Comparison of ENCODE assay signal across 1 cellular context in the genomic region with DNA sequence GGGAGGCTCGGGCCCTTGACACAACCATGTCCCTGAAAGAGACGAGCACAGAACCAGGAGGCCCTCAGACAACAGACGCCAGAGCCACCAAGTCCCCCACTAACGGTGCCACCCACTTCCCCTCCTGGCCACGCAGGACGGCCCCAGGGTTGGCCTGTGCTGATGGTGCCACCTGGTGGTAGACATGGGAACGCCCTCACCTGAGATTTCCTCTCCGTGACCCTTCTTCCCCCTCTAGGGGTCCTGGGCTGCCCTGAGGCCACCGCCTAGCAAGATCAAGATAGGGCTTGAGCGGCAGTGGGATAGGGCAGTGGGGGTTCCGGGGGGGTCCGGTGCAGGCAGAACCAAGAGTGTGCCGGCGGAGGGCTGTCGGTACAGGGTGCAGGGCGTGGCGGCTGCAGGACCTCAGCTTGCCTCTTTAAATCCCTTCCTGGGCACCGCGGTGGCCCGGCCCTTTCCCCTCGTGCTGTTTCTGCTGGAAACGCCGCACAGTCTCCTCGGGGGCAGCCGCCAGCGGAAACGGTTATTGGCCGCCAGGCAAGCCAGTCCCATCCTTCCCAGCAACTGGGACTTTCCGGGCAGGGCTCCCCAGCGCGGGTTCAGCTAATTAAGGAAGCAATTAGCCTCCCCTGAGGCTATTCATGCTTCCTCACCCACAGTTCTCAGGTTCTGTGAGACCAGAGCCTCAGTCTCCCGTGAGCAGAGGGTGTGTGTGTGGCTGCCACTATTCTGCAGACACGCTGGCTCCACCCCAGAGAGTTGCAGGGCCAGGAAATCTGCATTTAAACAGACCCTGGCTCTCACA.
TF ChIP-seq lines count a peak whose summit lies in the region.

No MANE protein-coding gene starts in this region.

TF ChIP-seq in HepG2, 621 proteins besides CTCF, POLR2A, EP300 and RAD21 (continued from another document and continues in another):
- TF ChIP-seq, protein P1, sequence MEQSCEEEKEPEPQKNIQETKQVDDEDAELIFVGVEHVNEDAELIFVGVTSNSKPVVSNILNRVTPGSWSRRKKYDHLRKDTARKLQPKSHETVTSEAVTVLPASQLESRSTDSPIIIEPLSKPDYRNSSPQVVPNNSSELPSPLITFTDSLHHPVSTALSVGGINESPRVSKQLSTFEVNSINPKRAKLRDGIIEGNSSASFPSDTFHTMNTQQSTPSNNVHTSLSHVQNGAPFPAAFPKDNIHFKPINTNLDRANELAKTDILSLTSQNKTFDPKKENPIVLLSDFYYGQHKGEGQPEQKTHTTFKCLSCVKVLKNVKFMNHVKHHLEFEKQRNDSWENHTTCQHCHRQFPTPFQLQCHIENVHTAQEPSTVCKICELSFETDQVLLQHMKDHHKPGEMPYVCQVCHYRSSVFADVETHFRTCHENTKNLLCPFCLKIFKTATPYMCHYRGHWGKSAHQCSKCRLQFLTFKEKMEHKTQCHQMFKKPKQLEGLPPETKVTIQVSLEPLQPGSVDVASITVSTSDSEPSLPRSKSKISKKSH (CRISPR knock-in tag; IDR thresholded peaks at IDR 0.05; ENCODE audit: borderline replicate concordance), result 0 out of 2 replicates have a peak, but pooled peaks have one; percentile 25
- TF ChIP-seq GABPB1 (CRISPR knock-in tag; IDR thresholded peaks at IDR 0.05) (peak; percentile 38; the same call in 1 of the 2 replicates), ZFP1 (CRISPR knock-in tag; IDR thresholded peaks at IDR 0.05) (no peak), KAT7 (CRISPR knock-in tag; IDR thresholded peaks at IDR 0.05; ENCODE audit: borderline replicate concordance) (no peak), SMAD3 (CRISPR knock-in tag; IDR thresholded peaks at IDR 0.05) (no peak), POLR2G (IDR thresholded peaks at IDR 0.05; ENCODE audit: low read depth, low read length) (no peak), ZNF775 (CRISPR knock-in tag; IDR thresholded peaks at IDR 0.05; ENCODE audit: borderline replicate concordance) (no peak), ZNF552 (CRISPR knock-in tag; IDR thresholded peaks at IDR 0.05; ENCODE audit: borderline replicate concordance) (no peak), HNRNPLL (IDR thresholded peaks at IDR 0.05; ENCODE audit: low read depth, low read length, poor library complexity, severe bottlenecking) (peak; percentile 37), SMC3 (IDR thresholded peaks at IDR 0.05; ENCODE audit: low read length) (peak; percentile 67), SP2 (CRISPR knock-in tag; IDR thresholded peaks at IDR 0.05) (no peak), ZNF501 (CRISPR knock-in tag; IDR thresholded peaks at IDR 0.05) (0 out of 2 replicates have a peak, but pooled peaks have one; percentile 30), ZBTB7A (CRISPR knock-in tag; IDR thresholded peaks at IDR 0.05) (peak; percentile 63; the same call in 1 of the 2 replicates), ASH2L (IDR thresholded peaks at IDR 0.05; ENCODE audit: insufficient read length, low read depth, low read length) (no peak), ZFP62 (CRISPR knock-in tag; IDR thresholded peaks at IDR 0.05) (no peak), U2AF2 (IDR thresholded peaks at IDR 0.05; ENCODE audit: low read depth, low read length) (no peak), PLRG1 (conservative IDR thresholded peaks at IDR 0.05) (no peak), MED1 (CRISPR knock-in tag; IDR thresholded peaks at IDR 0.05) (no peak), ZBTB7B (CRISPR knock-in tag; IDR thresholded peaks at IDR 0.05) (0 out of 2 replicates have a peak, but pooled peaks have one; percentile 48), ZNF737 (CRISPR knock-in tag; IDR thresholded peaks at IDR 0.05; ENCODE audit: borderline replicate concordance) (no peak), RFX5 (IDR thresholded peaks at IDR 0.05; ENCODE audit: low read depth, low read length) (no peak), CC2D1A (CRISPR knock-in tag; IDR thresholded peaks at IDR 0.05) (no peak), CBX2 (IDR thresholded peaks at IDR 0.05; ENCODE audit: low read depth, low read length) (no peak), CBX2 (CRISPR knock-in tag; IDR thresholded peaks at IDR 0.05; ENCODE audit: low read depth) (no peak), GFI1 (CRISPR knock-in tag; IDR thresholded peaks at IDR 0.05; ENCODE audit: borderline replicate concordance) (no peak), KDM2A (CRISPR knock-in tag; IDR thresholded peaks at IDR 0.05; ENCODE audit: borderline replicate concordance, low read depth) (peak; percentile 73), TOPORS (CRISPR knock-in tag; IDR thresholded peaks at IDR 0.05) (no peak), KLF12 (CRISPR knock-in tag; IDR thresholded peaks at IDR 0.05; ENCODE audit: borderline replicate concordance) (no peak), GATAD2A (CRISPR knock-in tag; IDR thresholded peaks at IDR 0.05) (0 out of 2 replicates have a peak, but pooled peaks have one; percentile 35), ZKSCAN8 (CRISPR knock-in tag; IDR thresholded peaks at IDR 0.05; ENCODE audit: borderline replicate concordance) (no peak)
- TF ChIP-seq, protein P2, sequence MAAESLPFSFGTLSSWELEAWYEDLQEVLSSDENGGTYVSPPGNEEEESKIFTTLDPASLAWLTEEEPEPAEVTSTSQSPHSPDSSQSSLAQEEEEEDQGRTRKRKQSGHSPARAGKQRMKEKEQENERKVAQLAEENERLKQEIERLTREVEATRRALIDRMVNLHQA (CRISPR knock-in tag; IDR thresholded peaks at IDR 0.05), result no peak
- TF ChIP-seq, protein P3, sequence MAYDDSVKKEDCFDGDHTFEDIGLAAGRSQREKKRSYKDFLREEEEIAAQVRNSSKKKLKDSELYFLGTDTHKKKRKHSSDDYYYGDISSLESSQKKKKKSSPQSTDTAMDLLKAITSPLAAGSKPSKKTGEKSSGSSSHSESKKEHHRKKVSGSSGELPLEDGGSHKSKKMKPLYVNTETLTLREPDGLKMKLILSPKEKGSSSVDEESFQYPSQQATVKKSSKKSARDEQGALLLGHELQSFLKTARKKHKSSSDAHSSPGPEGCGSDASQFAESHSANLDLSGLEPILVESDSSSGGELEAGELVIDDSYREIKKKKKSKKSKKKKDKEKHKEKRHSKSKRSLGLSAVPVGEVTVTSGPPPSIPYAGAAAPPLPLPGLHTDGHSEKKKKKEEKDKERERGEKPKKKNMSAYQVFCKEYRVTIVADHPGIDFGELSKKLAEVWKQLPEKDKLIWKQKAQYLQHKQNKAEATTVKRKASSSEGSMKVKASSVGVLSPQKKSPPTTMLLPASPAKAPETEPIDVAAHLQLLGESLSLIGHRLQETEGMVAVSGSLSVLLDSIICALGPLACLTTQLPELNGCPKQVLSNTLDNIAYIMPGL (CRISPR knock-in tag; IDR thresholded peaks at IDR 0.05; ENCODE audit: borderline replicate concordance in 1 of 2, low read depth in 1 of 2), result 0 out of 4 replicates have a peak, but pooled peaks have one; percentile 31 to 40
- TF ChIP-seq, protein P4, sequence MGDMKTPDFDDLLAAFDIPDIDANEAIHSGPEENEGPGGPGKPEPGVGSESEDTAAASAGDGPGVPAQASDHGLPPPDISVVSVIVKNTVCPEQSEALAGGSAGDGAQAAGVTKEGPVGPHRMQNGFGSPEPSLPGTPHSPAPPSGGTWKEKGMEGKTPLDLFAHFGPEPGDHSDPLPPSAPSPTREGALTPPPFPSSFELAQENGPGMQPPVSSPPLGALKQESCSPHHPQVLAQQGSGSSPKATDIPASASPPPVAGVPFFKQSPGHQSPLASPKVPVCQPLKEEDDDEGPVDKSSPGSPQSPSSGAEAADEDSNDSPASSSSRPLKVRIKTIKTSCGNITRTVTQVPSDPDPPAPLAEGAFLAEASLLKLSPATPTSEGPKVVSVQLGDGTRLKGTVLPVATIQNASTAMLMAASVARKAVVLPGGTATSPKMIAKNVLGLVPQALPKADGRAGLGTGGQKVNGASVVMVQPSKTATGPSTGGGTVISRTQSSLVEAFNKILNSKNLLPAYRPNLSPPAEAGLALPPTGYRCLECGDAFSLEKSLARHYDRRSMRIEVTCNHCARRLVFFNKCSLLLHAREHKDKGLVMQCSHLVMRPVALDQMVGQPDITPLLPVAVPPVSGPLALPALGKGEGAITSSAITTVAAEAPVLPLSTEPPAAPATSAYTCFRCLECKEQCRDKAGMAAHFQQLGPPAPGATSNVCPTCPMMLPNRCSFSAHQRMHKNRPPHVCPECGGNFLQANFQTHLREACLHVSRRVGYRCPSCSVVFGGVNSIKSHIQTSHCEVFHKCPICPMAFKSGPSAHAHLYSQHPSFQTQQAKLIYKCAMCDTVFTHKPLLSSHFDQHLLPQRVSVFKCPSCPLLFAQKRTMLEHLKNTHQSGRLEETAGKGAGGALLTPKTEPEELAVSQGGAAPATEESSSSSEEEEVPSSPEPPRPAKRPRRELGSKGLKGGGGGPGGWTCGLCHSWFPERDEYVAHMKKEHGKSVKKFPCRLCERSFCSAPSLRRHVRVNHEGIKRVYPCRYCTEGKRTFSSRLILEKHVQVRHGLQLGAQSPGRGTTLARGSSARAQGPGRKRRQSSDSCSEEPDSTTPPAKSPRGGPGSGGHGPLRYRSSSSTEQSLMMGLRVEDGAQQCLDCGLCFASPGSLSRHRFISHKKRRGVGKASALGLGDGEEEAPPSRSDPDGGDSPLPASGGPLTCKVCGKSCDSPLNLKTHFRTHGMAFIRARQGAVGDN (CRISPR knock-in tag; IDR thresholded peaks at IDR 0.05), result peak; percentile 47
- TF ChIP-seq, protein P5, sequence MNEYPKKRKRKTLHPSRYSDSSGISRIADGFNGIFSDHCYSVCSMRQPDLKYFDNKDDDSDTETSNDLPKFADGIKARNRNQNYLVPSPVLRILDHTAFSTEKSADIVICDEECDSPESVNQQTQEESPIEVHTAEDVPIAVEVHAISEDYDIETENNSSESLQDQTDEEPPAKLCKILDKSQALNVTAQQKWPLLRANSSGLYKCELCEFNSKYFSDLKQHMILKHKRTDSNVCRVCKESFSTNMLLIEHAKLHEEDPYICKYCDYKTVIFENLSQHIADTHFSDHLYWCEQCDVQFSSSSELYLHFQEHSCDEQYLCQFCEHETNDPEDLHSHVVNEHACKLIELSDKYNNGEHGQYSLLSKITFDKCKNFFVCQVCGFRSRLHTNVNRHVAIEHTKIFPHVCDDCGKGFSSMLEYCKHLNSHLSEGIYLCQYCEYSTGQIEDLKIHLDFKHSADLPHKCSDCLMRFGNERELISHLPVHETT (CRISPR knock-in tag; conservative IDR thresholded peaks at IDR 0.05), result no peak
- TF ChIP-seq, protein P6, sequence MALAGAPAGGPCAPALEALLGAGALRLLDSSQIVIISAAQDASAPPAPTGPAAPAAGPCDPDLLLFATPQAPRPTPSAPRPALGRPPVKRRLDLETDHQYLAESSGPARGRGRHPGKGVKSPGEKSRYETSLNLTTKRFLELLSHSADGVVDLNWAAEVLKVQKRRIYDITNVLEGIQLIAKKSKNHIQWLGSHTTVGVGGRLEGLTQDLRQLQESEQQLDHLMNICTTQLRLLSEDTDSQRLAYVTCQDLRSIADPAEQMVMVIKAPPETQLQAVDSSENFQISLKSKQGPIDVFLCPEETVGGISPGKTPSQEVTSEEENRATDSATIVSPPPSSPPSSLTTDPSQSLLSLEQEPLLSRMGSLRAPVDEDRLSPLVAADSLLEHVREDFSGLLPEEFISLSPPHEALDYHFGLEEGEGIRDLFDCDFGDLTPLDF (CRISPR knock-in tag; IDR thresholded peaks at IDR 0.05), result no peak
- TF ChIP-seq, protein P7, sequence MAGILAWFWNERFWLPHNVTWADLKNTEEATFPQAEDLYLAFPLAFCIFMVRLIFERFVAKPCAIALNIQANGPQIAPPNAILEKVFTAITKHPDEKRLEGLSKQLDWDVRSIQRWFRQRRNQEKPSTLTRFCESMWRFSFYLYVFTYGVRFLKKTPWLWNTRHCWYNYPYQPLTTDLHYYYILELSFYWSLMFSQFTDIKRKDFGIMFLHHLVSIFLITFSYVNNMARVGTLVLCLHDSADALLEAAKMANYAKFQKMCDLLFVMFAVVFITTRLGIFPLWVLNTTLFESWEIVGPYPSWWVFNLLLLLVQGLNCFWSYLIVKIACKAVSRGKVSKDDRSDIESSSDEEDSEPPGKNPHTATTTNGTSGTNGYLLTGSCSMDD (CRISPR knock-in tag; IDR thresholded peaks at IDR 0.05), result no peak
- TF ChIP-seq, protein P8, sequence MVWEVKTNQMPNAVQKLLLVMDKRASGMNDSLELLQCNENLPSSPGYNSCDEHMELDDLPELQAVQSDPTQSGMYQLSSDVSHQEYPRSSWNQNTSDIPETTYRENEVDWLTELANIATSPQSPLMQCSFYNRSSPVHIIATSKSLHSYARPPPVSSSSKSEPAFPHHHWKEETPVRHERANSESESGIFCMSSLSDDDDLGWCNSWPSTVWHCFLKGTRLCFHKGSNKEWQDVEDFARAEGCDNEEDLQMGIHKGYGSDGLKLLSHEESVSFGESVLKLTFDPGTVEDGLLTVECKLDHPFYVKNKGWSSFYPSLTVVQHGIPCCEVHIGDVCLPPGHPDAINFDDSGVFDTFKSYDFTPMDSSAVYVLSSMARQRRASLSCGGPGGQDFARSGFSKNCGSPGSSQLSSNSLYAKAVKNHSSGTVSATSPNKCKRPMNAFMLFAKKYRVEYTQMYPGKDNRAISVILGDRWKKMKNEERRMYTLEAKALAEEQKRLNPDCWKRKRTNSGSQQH (CRISPR knock-in tag; IDR thresholded peaks at IDR 0.05; ENCODE audit: low read depth), result no peak
- TF ChIP-seq, protein P9, sequence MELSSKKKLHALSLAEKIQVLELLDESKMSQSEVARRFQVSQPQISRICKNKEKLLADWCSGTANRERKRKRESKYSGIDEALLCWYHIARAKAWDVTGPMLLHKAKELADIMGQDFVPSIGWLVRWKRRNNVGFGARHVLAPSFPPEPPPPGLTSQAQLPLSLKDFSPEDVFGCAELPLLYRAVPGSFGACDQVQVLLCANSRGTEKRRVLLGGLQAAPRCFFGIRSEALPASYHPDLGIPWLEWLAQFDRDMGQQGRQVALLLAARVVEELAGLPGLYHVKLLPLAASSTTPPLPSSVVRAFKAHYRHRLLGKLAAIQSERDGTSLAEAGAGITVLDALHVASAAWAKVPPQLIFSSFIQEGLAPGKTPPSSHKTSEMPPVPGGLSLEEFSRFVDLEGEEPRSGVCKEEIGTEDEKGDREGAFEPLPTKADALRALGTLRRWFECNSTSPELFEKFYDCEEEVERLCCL (CRISPR knock-in tag; IDR thresholded peaks at IDR 0.05; ENCODE audit: borderline replicate concordance), result 0 out of 2 replicates have a peak, but pooled peaks have one; percentile 26
- TF ChIP-seq, protein P10, sequence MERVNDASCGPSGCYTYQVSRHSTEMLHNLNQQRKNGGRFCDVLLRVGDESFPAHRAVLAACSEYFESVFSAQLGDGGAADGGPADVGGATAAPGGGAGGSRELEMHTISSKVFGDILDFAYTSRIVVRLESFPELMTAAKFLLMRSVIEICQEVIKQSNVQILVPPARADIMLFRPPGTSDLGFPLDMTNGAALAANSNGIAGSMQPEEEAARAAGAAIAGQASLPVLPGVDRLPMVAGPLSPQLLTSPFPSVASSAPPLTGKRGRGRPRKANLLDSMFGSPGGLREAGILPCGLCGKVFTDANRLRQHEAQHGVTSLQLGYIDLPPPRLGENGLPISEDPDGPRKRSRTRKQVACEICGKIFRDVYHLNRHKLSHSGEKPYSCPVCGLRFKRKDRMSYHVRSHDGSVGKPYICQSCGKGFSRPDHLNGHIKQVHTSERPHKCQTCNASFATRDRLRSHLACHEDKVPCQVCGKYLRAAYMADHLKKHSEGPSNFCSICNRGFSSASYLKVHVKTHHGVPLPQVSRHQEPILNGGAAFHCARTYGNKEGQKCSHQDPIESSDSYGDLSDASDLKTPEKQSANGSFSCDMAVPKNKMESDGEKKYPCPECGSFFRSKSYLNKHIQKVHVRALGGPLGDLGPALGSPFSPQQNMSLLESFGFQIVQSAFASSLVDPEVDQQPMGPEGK (CRISPR knock-in tag; IDR thresholded peaks at IDR 0.05), result 0 out of 2 replicates have a peak, but pooled peaks have one; percentile 28
